8 cellular contexts compared by ENCODE assay signal in genomic region chr19:52335768-52336116, GRCh38. TPM values are rescaled to one million over a fixed set of nuclear protein-coding genes. Genes with fewer than 3 reads are reported as not detected.
DNase-seq lines count a peak whose midpoint lies in the region; ATAC-seq and TF ChIP-seq lines count a peak whose summit lies in the region.

No MANE protein-coding gene starts in this region.

- peak overlapping the region; percentile 97 for H2AFZ ChIP-seq in osteoblast (ENCODE audit: low read length)

- POLR2A ChIA-PET in CD4-positive, alpha-beta T cell (lab: Charles Lee): interaction anchor here (1.0 to 2.0 kb wide), 4 partner anchors 34 to 146 kb away, joined by 3 to 8 read pairs (median 4); partner anchors contain the start of genes PPP2R1A, ZNF528, ZNF578 and ZNF880

- peak overlapping the region; percentile 67 for H3K4me3 ChIP-seq in MG63
- H3K4me3 ChIP-seq in osteoblast (ENCODE audit: insufficient read depth, low read length): peak overlapping the region; percentile 97

- peaks cover 11% of the 10 kb centered on the region for H3K9me3 Mint-ChIP-seq in CD4-positive, alpha-beta T cell

- H4K20me1 ChIP-seq in osteoblast (ENCODE audit: insufficient read depth, low read length): no peaks in the 10 kb centered on the region

- H3K27ac ChIP-seq in CD4-positive, alpha-beta T cell (ENCODE audit: low read depth, low read length): peak overlapping the region; percentile 69
- H3K27ac ChIP-seq in osteoblast (ENCODE audit: low read depth, low read length): peak overlapping the region; percentile 87

- peak overlapping the region; percentile 94 for H3K4me3 Mint-ChIP-seq in CD4-positive, alpha-beta T cell

- no peak for DNase-seq in CD4-positive, alpha-beta T cell
- DNase-seq in MG63: no peak
- DNase-seq in osteoblast (ENCODE audit: insufficient read length, low spot score, missing footprints): no peak
- DNase-seq in putamen (ENCODE audit: low spot score): no peak
- no peak for DNase-seq in ACHN

- H3K27ac Mint-ChIP-seq in CD4-positive, alpha-beta T cell: peak overlapping the region; percentile 94

- ATAC-seq in CD4-positive, alpha-beta T cell (ENCODE audit: poor library complexity): no peak
- ATAC-seq in esophagus mucosa: peak; percentile 37
- ATAC-seq in HG03520 (IDR thresholded peaks at IDR 0.05; ENCODE audit: unreplicated experiment): no peak
- no peak for ATAC-seq in HG03469 (IDR thresholded peaks at IDR 0.05; ENCODE audit: unreplicated experiment)

- intact Hi-C loops in CD4-positive, alpha-beta T cell (cut with DNase I, micrococcal nuclease): loop anchor here in 1 of 2 experiments (5.0 kb wide), 3 partner anchors 37 to 192 kb away; partner anchors contain the start of genes ZNF480 and ZNF808

- in situ Hi-C loops in ACHN (cut with HindIII; ENCODE audit: low pct_ligation_motif_present, low pct_unique_long_range_greater_than_20kb, low sequenced_read_pairs): no loop called here

- H3K9me3 ChIP-seq in CD4-positive, alpha-beta T cell (ENCODE audit: control insufficient read depth, low read length): peaks cover 32% of the 10 kb centered on the region
- H3K9me3 ChIP-seq in MG63 (peaks cover 24% of the 10 kb centered on the region), osteoblast (ENCODE audit: low read depth, low read length) (peaks cover 9% of the 10 kb centered on the region)

- peaks cover 5% of the 10 kb centered on the region for H3K79me2 ChIP-seq in osteoblast (ENCODE audit: insufficient read depth, low read length)

- no peaks in the 10 kb centered on the region for H3K27me3 ChIP-seq in CD4-positive, alpha-beta T cell (ENCODE audit: control insufficient read depth, insufficient read depth, low read length)
- H3K27me3 ChIP-seq in MG63 (no peaks in the 10 kb centered on the region), osteoblast (ENCODE audit: insufficient read depth, low read length) (no peaks in the 10 kb centered on the region)

- H3K4me2 ChIP-seq in osteoblast (ENCODE audit: insufficient read depth, low read length): peak overlapping the region; percentile 96

- H3K36me3 ChIP-seq in MG63 (no peaks in the 10 kb centered on the region), osteoblast (ENCODE audit: insufficient read depth, low read length) (no peaks in the 10 kb centered on the region)

- TF ChIP-seq CTCF in CD4-positive, alpha-beta T cell (IDR thresholded peaks at IDR 0.05): no peak
- TF ChIP-seq CTCF in osteoblast (IDR thresholded peaks at IDR 0.05; ENCODE audit: extremely low read depth, low read depth, low read length): no peak

- H3K4me1 Mint-ChIP-seq in CD4-positive, alpha-beta T cell (ENCODE audit: low read depth): peaks cover 17% of the 10 kb centered on the region

- peaks cover 63% of the 10 kb centered on the region for H3K36me3 Mint-ChIP-seq in CD4-positive, alpha-beta T cell (ENCODE audit: low read depth)

- CTCF ChIA-PET in CD4-positive, alpha-beta T cell (lab: Charles Lee): no interaction called here

- H3K4me1 ChIP-seq in osteoblast (ENCODE audit: insufficient read depth, low read length): peaks cover 7% of the 10 kb centered on the region

- H3K27me3 Mint-ChIP-seq in CD4-positive, alpha-beta T cell: no peaks in the 10 kb centered on the region

RNA-seq across cellular contexts. Expression of gene ZNF610, which starts 0.3 kb away (rescaled TPM):
- under 1 TPM; 0.52 to 0.53 TPM for total RNA-seq in CD4-positive, alpha-beta T cell
- total RNA-seq in MG63 (2014; rRNA removed; shearing (Covaris generic); ENCODE audit: low replicate concordance): 0.15 and 2.4 TPM in 2 replicates
- 0.24 TPM for total RNA-seq in esophagus mucosa
- 2.9 and 3.3 TPM in 2 replicates for total RNA-seq in osteoblast

RNA-seq across cellular contexts. Expression of gene ZNF880, which starts 34.0 kb away (rescaled TPM):
- 10 to 100 TPM; 27.6 to 33.8 TPM for total RNA-seq in CD4-positive, alpha-beta T cell
- 1.9 and 2.3 TPM in 2 replicates for total RNA-seq in MG63 (2014; rRNA removed; shearing (Covaris generic); ENCODE audit: low replicate concordance)
- total RNA-seq in esophagus mucosa (3.5 TPM), osteoblast (18.5 and 27.1 TPM in 2 replicates)

RNA-seq across cellular contexts. Expression of gene ZNF480, which starts 38.8 kb away (rescaled TPM):
- 1 to 10 TPM; 4.8 to 5.3 TPM for total RNA-seq in CD4-positive, alpha-beta T cell
- total RNA-seq in MG63 (2014; rRNA removed; shearing (Covaris generic); ENCODE audit: low replicate concordance): 2.7 and 3.8 TPM in 2 replicates
- total RNA-seq in esophagus mucosa (7.2 TPM), osteoblast (9.4 and 10.3 TPM in 2 replicates)
